In genomic region chr12:126248871-126249403, GRCh38 we compare ENCODE assay signal across 17 cellular contexts.
"Had no signal": no experiment of that assay in that cellular context is flagged by ENCODE, and none has a peak within 500 bp of the region (broad histone marks: within the 10 kb centered on the region; RNA-seq: fewer than 3 reads in every experiment).

No MANE protein-coding gene starts in this region.

- H3K27me3 ChIP-seq: body of pancreas, esophagus squamous epithelium, heart left ventricle, right lobe of liver, upper lobe of left lung had no signal

- H3K4me1 ChIP-seq: body of pancreas, esophagus squamous epithelium, heart left ventricle, right lobe of liver, upper lobe of left lung had no signal

- H3K27ac ChIP-seq: body of pancreas, coronary artery, esophagus squamous epithelium, heart left ventricle, right lobe of liver, upper lobe of left lung, WERI-Rb-1 had no signal

- DNase-seq: activated CD4-positive, alpha-beta memory T cell treated with anti-CD3 and anti-CD28 coated beads for 36 hours; activated CD8-positive, alpha-beta memory T cell treated with anti-CD3 and anti-CD28 coated beads, Interleukin-2, amount 10 ng/mL, durations not matched to agents 7 days and 5 days; activated naive CD4-positive, alpha-beta T cell treated with anti-CD3 and anti-CD28 coated beads, Interleukin-2, amount 50 U/mL, for 16 hours; activated T-cell treated with anti-CD3 and anti-CD28 coated beads, Interleukin-2, amount 50 U/mL, for 1 hour; body of pancreas; central memory CD4-positive, alpha-beta T cell; esophagus squamous epithelium; foreskin melanocyte; heart left ventricle; natural killer cell; occipital lobe; right lobe of liver; stimulated activated CD4-positive, alpha-beta T cell treated with anti-CD3 and anti-CD28 coated beads, Interleukin-1b, Interleukin-23, amount 100 ng/mL, for 48 hours; stimulated activated naive CD8-positive, alpha-beta T cell treated with anti-CD3 and anti-CD28 coated beads, Interleukin-15, amount 100 ng/mL, for 72 hours; upper lobe of left lung; WERI-Rb-1 had no signal

- H3K4me3 ChIP-seq: body of pancreas, coronary artery, esophagus squamous epithelium, heart left ventricle, right lobe of liver, upper lobe of left lung had no signal

- H3K36me3 ChIP-seq: esophagus squamous epithelium, heart left ventricle, right lobe of liver, upper lobe of left lung, WERI-Rb-1 had no signal

- H3K9me3 ChIP-seq: body of pancreas, esophagus squamous epithelium, heart left ventricle, right lobe of liver, upper lobe of left lung had no signal
